In the genomic region with DNA sequence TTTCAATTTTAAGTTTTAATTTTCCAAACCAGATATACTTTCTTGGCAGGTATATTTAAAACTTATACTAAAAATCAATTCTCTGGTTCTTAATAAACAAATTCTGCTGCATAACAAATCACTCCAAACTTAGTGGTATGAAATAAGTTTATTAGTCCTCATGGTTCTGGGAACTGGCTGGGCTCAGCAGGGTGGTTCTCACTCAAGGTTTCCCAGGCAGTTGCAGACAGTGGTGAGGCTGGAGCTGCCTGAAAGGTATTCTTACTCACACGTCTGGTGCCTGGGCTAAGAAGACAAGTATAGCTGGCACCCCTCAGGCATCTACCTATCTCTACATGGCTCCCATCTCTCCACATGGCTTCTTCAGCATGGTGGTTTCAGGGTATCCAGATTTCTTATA, we compare ENCODE assay signal across 20 cellular contexts.
DNase-seq lines count a peak whose midpoint lies in the region; ATAC-seq, FAIRE-seq and TF ChIP-seq lines count a peak whose summit lies in the region.
"Had no signal": no experiment of that assay in that cellular context is flagged by ENCODE, and none has a peak within 500 bp of the region (broad histone marks: within the 10 kb centered on the region; RNA-seq: fewer than 3 reads in every experiment).

No MANE protein-coding gene starts in this region.

- H2AFZ ChIP-seq in GM23338: no peak overlapping the region

- H3K27ac Mint-ChIP-seq in activated CD4-positive, alpha-beta T cell treated with anti-CD3 and anti-CD28 coated beads, Interleukin-2, amount 10 ng/mL, durations not matched to agents 24 days and 14 days: no peak overlapping the region
- no peak overlapping the region for H3K27ac Mint-ChIP-seq in activated CD4-positive, alpha-beta T cell treated with anti-CD3 and anti-CD28 coated beads for 36 hours
- no peak overlapping the region for H3K27ac Mint-ChIP-seq in GM23338
- H3K27ac Mint-ChIP-seq: B cell; CD4-positive, alpha-beta T cell; CD8-positive, alpha-beta T cell had no signal

- no peaks in the 10 kb centered on the region for H3K4me1 Mint-ChIP-seq in activated CD4-positive, alpha-beta T cell treated with anti-CD3 and anti-CD28 coated beads, Interleukin-2, amount 10 ng/mL, durations not matched to agents 24 days and 14 days
- H3K4me1 Mint-ChIP-seq in activated CD4-positive, alpha-beta T cell treated with anti-CD3 and anti-CD28 coated beads for 36 hours: no peaks in the 10 kb centered on the region
- H3K4me1 Mint-ChIP-seq in GM23338: peaks cover 4% of the 10 kb centered on the region; the same call in 1 of the 3 replicates
- H3K4me1 Mint-ChIP-seq: B cell had no signal

- peaks cover 0 to 8% (median 0%) of the 10 kb centered on the region in 11 donors for H3K9me3 ChIP-seq in heart right ventricle
- H3K9me3 ChIP-seq: A549, Caco-2 had no signal

- no peak overlapping the region for H3K4me2 ChIP-seq in GM23338
- H3K4me2 ChIP-seq: A549; BLaER1 treated with 17β-estradiol and CSF1 and Interleukin-3, amounts not matched to agents 10 nM and 100 nM had no signal

- H3K4me1 ChIP-seq in GM23338 (ENCODE audit: insufficient read depth) (no peaks in the 10 kb centered on the region; the same call in 1 of the 2 replicates), heart right ventricle (no peaks in the 10 kb centered on the region)
- H3K4me1 ChIP-seq: A549, Caco-2 had no signal

- peaks cover 18% of the 10 kb centered on the region for H3K27me3 Mint-ChIP-seq in activated CD4-positive, alpha-beta T cell treated with anti-CD3 and anti-CD28 coated beads, Interleukin-2, amount 10 ng/mL, durations not matched to agents 24 days and 14 days
- H3K27me3 Mint-ChIP-seq in activated CD4-positive, alpha-beta T cell treated with anti-CD3 and anti-CD28 coated beads for 36 hours: peaks cover 11% of the 10 kb centered on the region
- H3K27me3 Mint-ChIP-seq in GM23338 (ENCODE audit: insufficient read depth, low read depth, poor library complexity): peaks cover 4% of the 10 kb centered on the region

- TF ChIP-seq CTCF in GM23338 (conservative IDR thresholded peaks at IDR 0.05; ENCODE audit: low read depth in 2 of 2) (no peak), heart right ventricle (IDR thresholded peaks at IDR 0.05) (no peak)

- H3F3A ChIP-seq in GM23338 (replicated peaks; ENCODE audit: low read depth): no peaks in the 10 kb centered on the region

- no peak overlapping the region for H3K4me3 Mint-ChIP-seq in activated CD4-positive, alpha-beta T cell treated with anti-CD3 and anti-CD28 coated beads, Interleukin-2, amount 10 ng/mL, durations not matched to agents 24 days and 14 days
- H3K4me3 Mint-ChIP-seq in activated CD4-positive, alpha-beta T cell treated with anti-CD3 and anti-CD28 coated beads for 36 hours: no peak overlapping the region
- no peak overlapping the region for H3K4me3 Mint-ChIP-seq in GM23338
- H3K4me3 Mint-ChIP-seq: B cell; CD4-positive, alpha-beta T cell; CD8-positive, alpha-beta T cell had no signal

- no peak overlapping the region for H3K4me3 ChIP-seq in GM23338
- H3K4me3 ChIP-seq in heart right ventricle: no peak overlapping the region
- H3K4me3 ChIP-seq: A549; BLaER1 treated with 17β-estradiol and CSF1 and Interleukin-3, amounts not matched to agents 10 nM and 100 nM had no signal

- no peaks in the 10 kb centered on the region for H3K36me3 Mint-ChIP-seq in activated CD4-positive, alpha-beta T cell treated with anti-CD3 and anti-CD28 coated beads, Interleukin-2, amount 10 ng/mL, durations not matched to agents 24 days and 14 days (ENCODE audit: low read depth)
- no peaks in the 10 kb centered on the region for H3K36me3 Mint-ChIP-seq in activated CD4-positive, alpha-beta T cell treated with anti-CD3 and anti-CD28 coated beads for 36 hours (ENCODE audit: low read depth)
- peaks cover 3% of the 10 kb centered on the region; the same call in 1 of the 3 replicates for H3K36me3 Mint-ChIP-seq in GM23338 (ENCODE audit: low read depth)
- H3K36me3 Mint-ChIP-seq: CD8-positive, alpha-beta T cell had no signal

- H3K79me2 ChIP-seq in GM23338 (replicated peaks; ENCODE audit: insufficient read depth): no peaks in the 10 kb centered on the region

- no peaks in the 10 kb centered on the region for H4K20me1 ChIP-seq in GM23338 (replicated peaks; ENCODE audit: insufficient read depth)
- H4K20me1 ChIP-seq: BLaER1 treated with 17β-estradiol and CSF1 and Interleukin-3, amounts not matched to agents 10 nM and 100 nM had no signal

- FAIRE-seq in urothelium cell line (lab: Jason Lieb, UNC): peak; percentile 59
- FAIRE-seq: A549, D721Med, GM12891, GM19239 had no signal

- no peaks in the 10 kb centered on the region for H3K36me3 ChIP-seq in GM23338 (ENCODE audit: insufficient read depth)
- no peaks in the 10 kb centered on the region for H3K36me3 ChIP-seq in heart right ventricle
- H3K36me3 ChIP-seq: BLaER1 treated with 17β-estradiol and CSF1 and Interleukin-3, amounts not matched to agents 10 nM and 100 nM had no signal

- no peak overlapping the region for H3K27ac ChIP-seq in GM23338 (ENCODE audit: low read depth)
- no peak overlapping the region for H3K27ac ChIP-seq in heart right ventricle
- H3K27ac ChIP-seq: 22Rv1; A549; BLaER1 treated with 17β-estradiol and CSF1 and Interleukin-3, amounts not matched to agents 10 nM and 100 nM; C4-2B had no signal

- POLR2A ChIA-PET in activated CD4-positive, alpha-beta T cell treated with anti-CD3 and anti-CD28 coated beads for 36 hours (lab: Charles Lee): no interaction called here

- no peaks in the 10 kb centered on the region for H3K27me3 ChIP-seq in GM23338 (ENCODE audit: insufficient read depth)
- H3K27me3 ChIP-seq in heart right ventricle: peaks cover 0 to 8% (median 0%) of the 10 kb centered on the region in 7 donors
- H3K27me3 ChIP-seq: BLaER1 treated with 17β-estradiol and CSF1 and Interleukin-3, amounts not matched to agents 10 nM and 100 nM had no signal

- intact Hi-C loops in activated CD4-positive, alpha-beta T cell treated with anti-CD3 and anti-CD28 coated beads, Interleukin-2, amount 10 ng/mL, durations not matched to agents 24 days and 14 days (cut with micrococcal nuclease): no loop called here
- intact Hi-C loops in activated CD4-positive, alpha-beta T cell treated with anti-CD3 and anti-CD28 coated beads for 36 hours (cut with DNase I, micrococcal nuclease): no loop called here
- intact Hi-C loops in heart right ventricle (cut with DNase I): no loop called here

- WGBS in heart right ventricle, 2 donors: 53 to 62% methylated on average over 1 of the region's 1 CpG

- H3K9me3 Mint-ChIP-seq in activated CD4-positive, alpha-beta T cell treated with anti-CD3 and anti-CD28 coated beads, Interleukin-2, amount 10 ng/mL, durations not matched to agents 24 days and 14 days: no peaks in the 10 kb centered on the region
- H3K9me3 Mint-ChIP-seq in activated CD4-positive, alpha-beta T cell treated with anti-CD3 and anti-CD28 coated beads for 36 hours (ENCODE audit: low read depth): no peaks in the 10 kb centered on the region
- no peaks in the 10 kb centered on the region; the same call in 2 of the 3 replicates for H3K9me3 Mint-ChIP-seq in GM23338
- H3K9me3 Mint-ChIP-seq: CD8-positive, alpha-beta T cell had no signal

- no peak for ATAC-seq in activated CD4-positive, alpha-beta T cell treated with anti-CD3 and anti-CD28 coated beads for 36 hours
- ATAC-seq in GM23338 (no peak), heart right ventricle (no peak)
- ATAC-seq: A549; CD8-positive, alpha-beta T cell had no signal

- peak; percentile 32 for DNase-seq in activated CD4-positive, alpha-beta T cell treated with anti-CD3 and anti-CD28 coated beads, Interleukin-2, amount 10 ng/mL, durations not matched to agents 24 days and 14 days
- no peak for DNase-seq in activated CD4-positive, alpha-beta T cell treated with anti-CD3 and anti-CD28 coated beads for 36 hours
- DNase-seq in GM23338 (ENCODE audit: low spot score) (no peak), urothelium cell line (ENCODE audit: low spot score) (no peak), heart right ventricle (no peak)
- DNase-seq: AML-193; Caco-2; Calu3; CD4-positive, alpha-beta T cell; CD8-positive, alpha-beta T cell; DMS79 treated with DMSO at 0.1 percent for 48 hours; GF-D8 had no signal

- CTCF ChIA-PET in activated CD4-positive, alpha-beta T cell treated with anti-CD3 and anti-CD28 coated beads for 36 hours (lab: Charles Lee): no interaction called here

- 0 out of 2 replicates have a peak, but pooled peaks cover 9% of the 10 kb centered on the region for H3K9me2 ChIP-seq in GM23338 (ENCODE audit: insufficient read depth)
